Comparison of ENCODE assay signal across 8 cellular contexts in genomic region chr3:183158552-183159006, GRCh38. TPM values are rescaled to one million over a fixed set of nuclear protein-coding genes. Genes with fewer than 3 reads are reported as not detected.
A peak's percentile ranks its signal among the peaks of the same experiment; 100 is the strongest.
DNase-seq lines count a peak whose midpoint lies in the region; ATAC-seq and TF ChIP-seq lines count a peak whose summit lies in the region.

No MANE protein-coding gene starts in this region.

- peaks cover 0 to 2% of the 10 kb centered on the region in 2 donors for H3K36me3 Mint-ChIP-seq in activated T-cell treated with anti-CD3 and anti-CD28 coated beads, Interleukin-2, amount 50 U/mL, for 72 hours (ENCODE audit: insufficient read depth in 2 of 2)

- H3K9me3 Mint-ChIP-seq in activated T-cell treated with anti-CD3 and anti-CD28 coated beads, Interleukin-2, amount 50 U/mL, for 72 hours, result no peaks in the 10 kb centered on the region

- peaks cover 1% of the 10 kb centered on the region for H3K27me3 Mint-ChIP-seq in activated T-cell treated with anti-CD3 and anti-CD28 coated beads, Interleukin-2, amount 50 U/mL, for 72 hours (ENCODE audit: low read depth)

- peak overlapping the region; percentile 12 for H3K27ac Mint-ChIP-seq in activated T-cell treated with anti-CD3 and anti-CD28 coated beads, Interleukin-2, amount 50 U/mL, for 72 hours

- DNase-seq in AG10803 (ENCODE audit: low read depth), result peak; percentile 22
- peak; percentile 61 to 65 for DNase-seq in activated T-cell treated with anti-CD3 and anti-CD28 coated beads, Interleukin-2, amount 50 U/mL, for 72 hours
- DNase-seq in stimulated activated CD4-positive, alpha-beta T cell treated with anti-CD3 and anti-CD28 coated beads, Interleukin-15, amount 100 ng/mL, for 24 hours, result peak; percentile 61
- no peak for DNase-seq in cerebellum (ENCODE audit: low spot score)
- no peak for DNase-seq in D341Med (ENCODE audit: low spot score)
- DNase-seq in AG08395 (ENCODE audit: low spot score), result no peak

- peaks cover 47% of the 10 kb centered on the region for H3K4me1 Mint-ChIP-seq in activated T-cell treated with anti-CD3 and anti-CD28 coated beads, Interleukin-2, amount 50 U/mL, for 72 hours (ENCODE audit: low read depth)

- ATAC-seq in GM19328 (IDR thresholded peaks at IDR 0.05; ENCODE audit: unreplicated experiment) (peak; percentile 61), HG03175 (IDR thresholded peaks at IDR 0.05; ENCODE audit: unreplicated experiment) (peak; percentile 78)
- ATAC-seq in activated T-cell treated with anti-CD3 and anti-CD28 coated beads, Interleukin-2, amount 50 U/mL, for 72 hours (replicated peaks in 1 of 2), result peak; percentile 65

- TF ChIP-seq CTCF in AG10803 (conservative IDR thresholded peaks at IDR 0.05; ENCODE audit: low read length), result no peak

- H3K4me3 Mint-ChIP-seq in activated T-cell treated with anti-CD3 and anti-CD28 coated beads, Interleukin-2, amount 50 U/mL, for 72 hours, result peak overlapping the region; percentile 15 to 63

- H3K4me3 ChIP-seq in AG10803 (ENCODE audit: low read length), result no peak overlapping the region

RNA-seq across cellular contexts. Expression of gene LAMP3, which starts 4.0 kb away (rescaled TPM):
- total RNA-seq in activated T-cell treated with anti-CD3 and anti-CD28 coated beads, Interleukin-2, amount 50 U/mL, for 72 hours, result 10 to 100 TPM; 14.7 to 19.8 TPM
- 0.18 TPM for total RNA-seq in cerebellum

RNA-seq across cellular contexts. Expression of gene MCCC1, which starts 59.3 kb away (rescaled TPM):
- total RNA-seq in activated T-cell treated with anti-CD3 and anti-CD28 coated beads, Interleukin-2, amount 50 U/mL, for 72 hours, result 10 to 100 TPM; 35.5 to 40.8 TPM
- total RNA-seq in cerebellum, result 27.0 TPM

Comparison
In these comparisons a context has a peak if more than half of its experiments do, and no peak if none do; other contexts are left out.
1. DNase-seq: peak in AG10803 (single experiment), activated T-cell treated with anti-CD3 and anti-CD28 coated beads, Interleukin-2, amount 50 U/mL, for 72 hours (2 of 2) and stimulated activated CD4-positive, alpha-beta T cell treated with anti-CD3 and anti-CD28 coated beads, Interleukin-15, amount 100 ng/mL, for 24 hours (single experiment); none in cerebellum (single experiment), D341Med (single experiment) and AG08395 (single experiment).
2. RNA of gene LAMP3, which starts 4.0 kb away (total RNA-seq): 14.7 to 19.8 TPM in activated T-cell treated with anti-CD3 and anti-CD28 coated beads, Interleukin-2, amount 50 U/mL, for 72 hours; 0.18 TPM in cerebellum (single experiment); every median in the first group is over 10 times any median in the second.
3. Peak in every context shown above with its lines, with median percentiles within 50 percentile points of each other: ATAC-seq.